In the genomic region with DNA sequence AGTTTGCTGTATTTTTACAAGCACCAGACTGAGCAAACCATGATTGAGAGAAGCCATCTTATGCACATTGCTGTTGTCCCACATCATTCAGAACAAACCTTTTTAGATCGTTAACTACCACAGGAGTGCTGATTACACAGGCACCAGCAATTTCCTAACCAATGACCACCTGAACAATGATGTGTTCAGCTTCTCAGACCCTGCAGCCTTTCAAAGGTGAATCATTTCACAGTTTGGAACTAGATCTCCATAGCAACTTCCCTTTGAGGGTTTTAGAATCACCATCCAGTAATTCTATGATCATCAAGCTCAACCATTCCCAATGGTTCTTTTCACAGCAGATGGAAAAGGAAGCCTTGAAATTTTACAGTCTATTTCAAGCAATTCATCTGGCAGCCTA, we compare ENCODE assay signal across 12 cellular contexts.
DNase-seq lines count a peak whose midpoint lies in the region; ATAC-seq lines count a peak whose summit lies in the region.
"Had no signal": no experiment of that assay in that cellular context is flagged by ENCODE, and none has a peak within 500 bp of the region (broad histone marks: within the 10 kb centered on the region; RNA-seq: fewer than 3 reads in every experiment).

No MANE protein-coding gene starts in this region.

- DNase-seq in AG08395 (ENCODE audit: low spot score) (peak; percentile 18), HT1080 (ENCODE audit: low read depth) (peak; percentile 91), NCI-H774 (lab: John Stamatoyannopoulos, UW) (peak; percentile 52), epithelial cell of prostate (ENCODE audit: low read depth, low spot score) (peak; percentile 66), AG08396 (ENCODE audit: low spot score) (no peak)
- DNase-seq in NK-92 treated with Interleukin-12 subunit alpha and Interleukin-12 subunit beta, amount 100 ng/mL, for 24 hours (lab: John Stamatoyannopoulos, UW): no peak
- DNase-seq: activated CD4-positive, alpha-beta T cell treated with anti-CD3 and anti-CD28 coated beads, Interleukin-2, amount 50 U/mL, for 4 hours; AML-193; NCI-H446; small intestine had no signal

- ATAC-seq in GM18519 (IDR thresholded peaks at IDR 0.05; ENCODE audit: low FRiP score, unreplicated experiment) (no peak), HG02981 (IDR thresholded peaks at IDR 0.05; ENCODE audit: unreplicated experiment) (no peak)

- H3K27ac ChIP-seq in epithelial cell of prostate: peak overlapping the region; percentile 11

Comparison
In these comparisons a context has a peak if more than half of its experiments do, and no peak if none do; other contexts are left out.
1. DNase-seq: peak in AG08395 (single experiment), HT1080 (single experiment), NCI-H774 (single experiment) and epithelial cell of prostate (single experiment); none in NK-92 treated with Interleukin-12 subunit alpha and Interleukin-12 subunit beta, amount 100 ng/mL, for 24 hours (single experiment) and AG08396 (single experiment).